In genomic region chr3:111811811-111812210, GRCh38 we compare ENCODE assay signal across 19 cellular contexts. TPM values are rescaled to one million over a fixed set of nuclear protein-coding genes. Genes with fewer than 3 reads are reported as not detected.
DNase-seq lines count a peak whose midpoint lies in the region; ATAC-seq, FAIRE-seq and TF ChIP-seq lines count a peak whose summit lies in the region.
"Had no signal": no experiment of that assay in that cellular context is flagged by ENCODE, and none has a peak within 500 bp of the region (broad histone marks: within the 10 kb centered on the region; RNA-seq: fewer than 3 reads in every experiment).

No MANE protein-coding gene starts in this region.

- H3K27me3 ChIP-seq in GM23248 (replicated peaks; ENCODE audit: insufficient read depth): no peaks in the 10 kb centered on the region
- no peaks in the 10 kb centered on the region for H3K27me3 ChIP-seq in SJCRH30
- H3K27me3 ChIP-seq in osteoblast (ENCODE audit: insufficient read depth, low read length): no peaks in the 10 kb centered on the region
- H3K27me3 ChIP-seq: Peyer's patch had no signal

- H4K20me1 ChIP-seq in GM23248 (ENCODE audit: insufficient read depth) (no peaks in the 10 kb centered on the region), osteoblast (ENCODE audit: insufficient read depth, low read length) (no peaks in the 10 kb centered on the region)

- H3F3A ChIP-seq in GM23248 (ENCODE audit: insufficient read depth): peaks cover 48% of the 10 kb centered on the region

- peaks cover 63% of the 10 kb centered on the region for H3K4me1 Mint-ChIP-seq in chondrocyte (ENCODE audit: low read depth)
- H3K4me1 Mint-ChIP-seq: CD14-positive monocyte had no signal

- no peak for DNase-seq in GM23248
- no peak for DNase-seq in SJCRH30
- DNase-seq in chondrocyte (ENCODE audit: low spot score): no peak
- no peak for DNase-seq in osteoblast (ENCODE audit: insufficient read length, low spot score, missing footprints)
- no peak for DNase-seq in NCI-H128 (lab: John Stamatoyannopoulos, UW; ENCODE audit: unreplicated experiment)
- DNase-seq in D721Med (ENCODE audit: insufficient read length, low spot score): no peak
- DNase-seq: AML-193, COR-L47, KG1, NCI-H146, NCI-H2081, NCI-H510A, NCI-H774, Peyer's patch, Right ventricle myocardium superior had no signal

- ATAC-seq in GM18907 (IDR thresholded peaks at IDR 0.05; ENCODE audit: unreplicated experiment) (no peak), HG02642 (IDR thresholded peaks at IDR 0.05; ENCODE audit: poor library complexity, unreplicated experiment) (no peak)

- H3K27ac ChIP-seq in GM23248 (peak overlapping the region; percentile 75), SJCRH30 (peak overlapping the region; percentile 46; the same call in 1 of the 2 replicates), osteoblast (ENCODE audit: low read depth, low read length) (peak overlapping the region; percentile 71)
- H3K27ac ChIP-seq: Peyer's patch had no signal

- peaks cover 1% of the 10 kb centered on the region for H3K36me3 Mint-ChIP-seq in chondrocyte (ENCODE audit: low read depth)
- H3K36me3 Mint-ChIP-seq: CD14-positive monocyte had no signal

- H3K4me1 ChIP-seq in GM23248 (ENCODE audit: insufficient read depth) (peaks cover 57% of the 10 kb centered on the region), SJCRH30 (peaks cover 45% of the 10 kb centered on the region), osteoblast (ENCODE audit: insufficient read depth, low read length) (peaks cover 51% of the 10 kb centered on the region)
- H3K4me1 ChIP-seq: HAP-1, Peyer's patch had no signal

- H3K9ac ChIP-seq in GM23248: 0 out of 2 replicates have a peak overlapping the region, but pooled peaks have one; percentile 25

- no peak overlapping the region for H3K4me3 ChIP-seq in GM23248
- H3K4me3 ChIP-seq in SJCRH30: no peak overlapping the region
- no peak overlapping the region for H3K4me3 ChIP-seq in osteoblast (ENCODE audit: insufficient read depth, low read length)
- H3K4me3 ChIP-seq: HAP-1, Peyer's patch had no signal

- H3K27ac Mint-ChIP-seq in chondrocyte (ENCODE audit: unreplicated experiment): peak overlapping the region; percentile 60
- H3K27ac Mint-ChIP-seq: CD14-positive monocyte had no signal

- H3K79me2 ChIP-seq in GM23248 (ENCODE audit: insufficient read depth) (no peaks in the 10 kb centered on the region), osteoblast (ENCODE audit: insufficient read depth, low read length) (no peaks in the 10 kb centered on the region)

- TF ChIP-seq CTCF in chondrocyte (IDR thresholded peaks at IDR 0.05) (no peak), osteoblast (IDR thresholded peaks at IDR 0.05; ENCODE audit: extremely low read depth, low read depth, low read length) (no peak), D721Med (IDR thresholded peaks at IDR 0.05; ENCODE audit: insufficient read depth, missing control alignments) (no peak)

- H2AFZ ChIP-seq in GM23248 (peak overlapping the region; percentile 9; the same call in 1 of the 2 replicates), osteoblast (ENCODE audit: low read length) (no peak overlapping the region)

- WGBS in GM23248 (ENCODE audit: low coverage in 1 of 2, low lambda C conversion rate in 2 of 2, missing lambda C conversion rate in 2 of 2), 2 experiments: 95 to 97% methylated on average over 1 of the region's 1 CpG

- no peak overlapping the region for H3K4me3 Mint-ChIP-seq in chondrocyte (ENCODE audit: unreplicated experiment)
- H3K4me3 Mint-ChIP-seq: CD14-positive monocyte had no signal

- no peaks in the 10 kb centered on the region for H3K9me2 ChIP-seq in GM23248 (ENCODE audit: insufficient read depth)

- H3K36me3 ChIP-seq in GM23248 (ENCODE audit: low read depth) (no peaks in the 10 kb centered on the region), SJCRH30 (no peaks in the 10 kb centered on the region), osteoblast (ENCODE audit: insufficient read depth, low read length) (no peaks in the 10 kb centered on the region)
- H3K36me3 ChIP-seq: HAP-1, Peyer's patch had no signal

- in situ Hi-C loops in GM23248 (cut with MboI): no loop called here

- H3K9me3 Mint-ChIP-seq in chondrocyte (ENCODE audit: low read depth): peaks cover 4% of the 10 kb centered on the region

- FAIRE-seq in D721Med (lab: Jason Lieb, UNC): no peak

- no peaks in the 10 kb centered on the region for H3K9me3 ChIP-seq in GM23248 (ENCODE audit: low read depth)
- H3K9me3 ChIP-seq in SJCRH30 (replicated peaks): no peaks in the 10 kb centered on the region; the same call in 1 of the 2 replicates
- H3K9me3 ChIP-seq in osteoblast (ENCODE audit: low read depth, low read length): no peaks in the 10 kb centered on the region
- H3K9me3 ChIP-seq: HAP-1, Peyer's patch had no signal

- H3K4me2 ChIP-seq in GM23248 (ENCODE audit: unreplicated experiment) (peak overlapping the region; percentile 33), osteoblast (ENCODE audit: insufficient read depth, low read length) (no peak overlapping the region)

- H3K27me3 Mint-ChIP-seq in chondrocyte (ENCODE audit: low read depth): no peaks in the 10 kb centered on the region

RNA-seq across cellular contexts. Expression of gene PHLDB2, which starts 47.3 kb away (rescaled TPM):
- total RNA-seq in GM23248 (2014; rRNA removed; shearing (Covaris generic)): 60.6 and 63.9 TPM in 2 replicates
- 53.3 and 55.6 TPM in 2 replicates for polyA plus RNA-seq in GM23248 (2016; fragmentation: Nextera tagmentation; extraction: Ambion mirVana)
- 93.4 and 102 TPM in 2 replicates for total RNA-seq in SJCRH30 (2014; rRNA removed; shearing (Covaris generic))
- total RNA-seq in chondrocyte (70.3 to 138 TPM (median 133 TPM) in 3 replicates), osteoblast (96.4 and 107 TPM in 2 replicates)
